1 cellular context compared by ENCODE assay signal in genomic region chr1:180309338-180309737, GRCh38.
TF ChIP-seq lines count a peak whose summit lies in the region.

No MANE protein-coding gene starts in this region.

TF ChIP-seq in WTC11, 78 proteins besides CTCF, POLR2A, EP300 and RAD21 (continued from another document):
- TF ChIP-seq ATF2 (CRISPR knock-in tag; IDR thresholded peaks at IDR 0.05; ENCODE audit: borderline replicate concordance, low read depth), result no peak
